ENCODE assay signal across 8 cellular contexts in the genomic region with DNA sequence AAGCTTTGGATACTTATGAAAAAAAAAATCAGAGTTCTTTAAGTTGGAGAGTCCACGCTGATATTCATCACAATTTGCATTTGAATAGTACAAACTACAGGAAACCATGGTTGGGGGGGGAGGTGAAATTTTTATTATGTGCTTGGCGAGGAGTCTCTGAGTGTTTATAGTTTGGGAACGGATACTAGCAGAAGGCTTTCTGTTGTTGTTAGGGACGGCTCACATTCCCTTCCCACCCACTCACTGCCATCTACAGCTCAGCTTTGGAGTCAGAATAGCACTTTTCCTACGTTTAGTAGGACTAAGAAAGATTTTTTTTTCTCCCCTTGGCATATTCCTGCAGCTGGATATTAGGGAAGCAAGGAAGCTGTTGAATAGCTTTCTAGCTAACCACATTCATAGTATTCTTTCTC.
DNase-seq lines count a peak whose midpoint lies in the region; ATAC-seq and TF ChIP-seq lines count a peak whose summit lies in the region.

No MANE protein-coding gene starts in this region.

- H3K4me3 ChIP-seq in fibroblast of the aortic adventitia (ENCODE audit: low read depth, low read length): peak overlapping the region; percentile 53
- peak overlapping the region in 1 of 2 experiments; percentile 4 for H3K4me3 ChIP-seq in neutrophil (ENCODE audit: low read depth in 1 of 2, low read length in 1 of 2)

- peak; percentile 28; the same call in 1 of the 2 replicates for TF ChIP-seq CTCF in VCaP (conservative IDR thresholded peaks at IDR 0.05)
- TF ChIP-seq CTCF in fibroblast of the aortic adventitia (IDR thresholded peaks at IDR 0.05; ENCODE audit: insufficient read depth, low read length): peak; percentile 26
- TF ChIP-seq CTCF in neutrophil (IDR thresholded peaks at IDR 0.05): no peak

- no peaks in the 10 kb centered on the region for H3K36me3 ChIP-seq in neutrophil

- H3K9me3 ChIP-seq in neutrophil: no peaks in the 10 kb centered on the region

- H3K27ac ChIP-seq in VCaP (peak overlapping the region; percentile 75), neutrophil (peak overlapping the region; percentile 55)

- DNase-seq in AG20443 (ENCODE audit: low spot score): peak; percentile 71
- peak; percentile 60 for DNase-seq in HK-2 (ENCODE audit: unreplicated experiment)
- DNase-seq in fibroblast of the aortic adventitia (ENCODE audit: low read depth): peak; percentile 92
- no peak for DNase-seq in activated gamma-delta T cell treated with Interleukin-2 at 50 U/mL for 16 hours
- no peak for DNase-seq in NCI-H2081 treated with DMSO at 0.1 percent for 48 hours (lab: John Stamatoyannopoulos, UW)

- ATAC-seq in HG03457 (IDR thresholded peaks at IDR 0.05; ENCODE audit: unreplicated experiment): no peak

- H3K4me1 ChIP-seq in neutrophil (ENCODE audit: control insufficient read depth in 1 of 2, insufficient read depth in 1 of 2, low read depth in 1 of 2, low read length in 1 of 2): peaks cover 25 to 31% of the 10 kb centered on the region in 2 experiments

- H3K27me3 ChIP-seq in neutrophil: no peaks in the 10 kb centered on the region

Comparison
In these comparisons a context has a peak if more than half of its experiments do, and no peak if none do; other contexts are left out.
1. DNase-seq: peak in AG20443 (single experiment), HK-2 (single experiment) and fibroblast of the aortic adventitia (single experiment); none in activated gamma-delta T cell treated with Interleukin-2 at 50 U/mL for 16 hours (single experiment) and NCI-H2081 treated with DMSO at 0.1 percent for 48 hours (single experiment).